ENCODE assay signal across 1 cellular context in genomic region chr1:8891405-8891804, GRCh38.
TF ChIP-seq lines count a peak whose summit lies in the region.

No MANE protein-coding gene starts in this region.

TF ChIP-seq in IMR-90, 13 proteins besides CTCF, POLR2A, EP300 and RAD21 (continued from another document):
- TF ChIP-seq USF2 (IDR thresholded peaks at IDR 0.05; ENCODE audit: low read depth, low read length), result no peak
- no peak for TF ChIP-seq MAFK (IDR thresholded peaks at IDR 0.05; ENCODE audit: low read depth, low read length)
- no peak for TF ChIP-seq MXI1 (IDR thresholded peaks at IDR 0.05; ENCODE audit: borderline replicate concordance, low read depth, low read length)
- TF ChIP-seq SMC3 (IDR thresholded peaks at IDR 0.05; ENCODE audit: low read depth, low read length), result no peak
- no peak for TF ChIP-seq BHLHE40 (IDR thresholded peaks at IDR 0.05; ENCODE audit: low read depth, low read length)
- no peak for TF ChIP-seq RCOR1 (IDR thresholded peaks at IDR 0.05; ENCODE audit: insufficient replicate concordance, low read length)
- no peak for TF ChIP-seq FOS (IDR thresholded peaks at IDR 0.05; ENCODE audit: low read depth, low read length)
- TF ChIP-seq NFE2L2 (IDR thresholded peaks at IDR 0.05; ENCODE audit: low read depth, low read length), result no peak
- no peak for TF ChIP-seq CEBPB (IDR thresholded peaks at IDR 0.05; ENCODE audit: low read depth, low read length)
